ENCODE assay signal across 21 cellular contexts in genomic region chr2:218005486-218005885, GRCh38. TPM values are rescaled to one million over a fixed set of nuclear protein-coding genes. Genes with fewer than 3 reads are reported as not detected.
DNase-seq lines count a peak whose midpoint lies in the region; TF ChIP-seq lines count a peak whose summit lies in the region.
"Had no signal": no experiment of that assay in that cellular context is flagged by ENCODE, and none has a peak within 500 bp of the region (broad histone marks: within the 10 kb centered on the region; RNA-seq: fewer than 3 reads in every experiment).

No MANE protein-coding gene starts in this region.

- DNase-seq in breast epithelium (ENCODE audit: low spot score in 2 of 2) (no peak), MCF 10A (ENCODE audit: unreplicated experiment) (no peak), vagina (ENCODE audit: extremely low spot score in 2 of 2) (no peak), KG1 (lab: John Stamatoyannopoulos, UW) (no peak), NCI-H774 (lab: John Stamatoyannopoulos, UW) (no peak)
- DNase-seq in activated T-cell treated with anti-CD3 and anti-CD28 coated beads, Interleukin-2, amount 50 U/mL, for 24 hours: no peak
- DNase-seq: 8988T; activated CD4-positive, CD25-positive, alpha-beta regulatory T cell treated with anti-CD3 and anti-CD28 coated beads, Interleukin-2, amount 50 U/mL, for 72 hours; activated naive CD4-positive, alpha-beta T cell treated with anti-CD3 and anti-CD28 coated beads, Interleukin-2, amount 50 U/mL, for 16 hours; activated T-cell treated with anti-CD3 and anti-CD28 coated beads, Interleukin-2, amount 50 U/mL, for 4 hours; Kasumi-1; NCI-H1092 treated with DMSO at 0.1 percent for 48 hours; NCI-H2029; ovary; sigmoid colon; stimulated activated naive CD4-positive, alpha-beta T cell treated with Interleukin-2 at 50 U/mL for 16 hours; T1000 had no signal

- H3K9me3 Mint-ChIP-seq in MCF 10A (ENCODE audit: unreplicated experiment) (no peaks in the 10 kb centered on the region), brain (peaks cover 0 to 3% (median 0%) of the 10 kb centered on the region in 5 experiments), nephron (no peaks in the 10 kb centered on the region)
- H3K9me3 Mint-ChIP-seq in activated T-cell treated with anti-CD3 and anti-CD28 coated beads, Interleukin-2, amount 50 U/mL, for 24 hours: no peaks in the 10 kb centered on the region
- H3K9me3 Mint-ChIP-seq: activated T-cell treated with anti-CD3 and anti-CD28 coated beads, Interleukin-2, amount 50 U/mL, for 4 hours; type B pancreatic cell had no signal

- H3K36me3 Mint-ChIP-seq in MCF 10A (ENCODE audit: insufficient read depth, unreplicated experiment) (peaks cover 7% of the 10 kb centered on the region), brain (no peaks in the 10 kb centered on the region), nephron (ENCODE audit: low read depth) (no peaks in the 10 kb centered on the region)
- no peaks in the 10 kb centered on the region for H3K36me3 Mint-ChIP-seq in activated T-cell treated with anti-CD3 and anti-CD28 coated beads, Interleukin-2, amount 50 U/mL, for 24 hours (ENCODE audit: low read depth)
- H3K36me3 Mint-ChIP-seq: type B pancreatic cell had no signal

- H3K27me3 Mint-ChIP-seq in MCF 10A (ENCODE audit: insufficient read depth, unreplicated experiment) (no peaks in the 10 kb centered on the region), brain (peaks cover 8% of the 10 kb centered on the region), nephron (ENCODE audit: low read depth) (peaks cover 43% of the 10 kb centered on the region)
- H3K27me3 Mint-ChIP-seq in activated T-cell treated with anti-CD3 and anti-CD28 coated beads, Interleukin-2, amount 50 U/mL, for 24 hours: peaks cover 34% of the 10 kb centered on the region

- H3K4me1 Mint-ChIP-seq in MCF 10A (ENCODE audit: insufficient read depth, unreplicated experiment) (peaks cover 25% of the 10 kb centered on the region), brain (peaks cover 79% of the 10 kb centered on the region), nephron (peaks cover 56% of the 10 kb centered on the region)
- peaks cover 3% of the 10 kb centered on the region for H3K4me1 Mint-ChIP-seq in activated T-cell treated with anti-CD3 and anti-CD28 coated beads, Interleukin-2, amount 50 U/mL, for 24 hours (ENCODE audit: low read depth)

- CTCF ChIA-PET in MCF 10A (lab: Yijun Ruan, JAX): interaction anchor here (0.8 to 3.4 kb wide), 2 partner anchors 27 to 216 kb away, joined by 5 to 16 read pairs; no protein-coding TSS in a partner anchor

- no peak for TF ChIP-seq CTCF in breast epithelium (IDR thresholded peaks at IDR 0.05)
- no peak for TF ChIP-seq CTCF in MCF 10A (IDR thresholded peaks at IDR 0.05; ENCODE audit: unreplicated experiment)
- TF ChIP-seq CTCF in brain (conservative IDR thresholded peaks at IDR 0.05): no peak
- TF ChIP-seq CTCF in nephron (IDR thresholded peaks at IDR 0.05; ENCODE audit: unreplicated experiment in 3 of 3): no peak
- TF ChIP-seq CTCF in vagina (IDR thresholded peaks at IDR 0.05): no peak

- peaks cover 3 to 12% of the 10 kb centered on the region in 2 donors for H3K4me1 ChIP-seq in breast epithelium
- peaks cover 80% of the 10 kb centered on the region for H3K4me1 ChIP-seq in vagina

- TF ChIP-seq POLR2A in breast epithelium (IDR thresholded peaks at IDR 0.05) (no peak), vagina (IDR thresholded peaks at IDR 0.05) (no peak)

- POLR2A ChIA-PET in MCF 10A (lab: Yijun Ruan, JAX): no interaction called here

- H3K36me3 ChIP-seq in breast epithelium (no peaks in the 10 kb centered on the region), vagina (no peaks in the 10 kb centered on the region)
- H3K36me3 ChIP-seq: ovary, sigmoid colon had no signal

- H3K27me3 ChIP-seq in breast epithelium (no peaks in the 10 kb centered on the region), vagina (no peaks in the 10 kb centered on the region)
- H3K27me3 ChIP-seq: ovary had no signal

- intact Hi-C loops in breast epithelium (cut with DNase I; ENCODE audit: low total_unique reads) (no loop called here), MCF 10A (cut with micrococcal nuclease) (no loop called here), vagina (cut with DNase I) (no loop called here)

- H3K9me3 ChIP-seq in breast epithelium (no peaks in the 10 kb centered on the region), vagina (no peaks in the 10 kb centered on the region)
- H3K9me3 ChIP-seq: BLaER1 treated with 17β-estradiol and CSF1 and Interleukin-3, amounts not matched to agents 10 nM and 100 nM; ovary; sigmoid colon had no signal

- H3K4me3 ChIP-seq in breast epithelium: no peak overlapping the region
- no peak overlapping the region for H3K4me3 ChIP-seq in vagina
- H3K4me3 ChIP-seq: BLaER1 treated with 17β-estradiol and CSF1 and Interleukin-3, amounts not matched to agents 10 nM and 100 nM; ovary; sigmoid colon had no signal

- H3K27ac Mint-ChIP-seq in MCF 10A (ENCODE audit: low read depth, unreplicated experiment) (no peak overlapping the region), brain (peak overlapping the region; percentile 32 to 99 (median 42)), nephron (peak overlapping the region; percentile 11 to 99 (median 83))
- no peak overlapping the region for H3K27ac Mint-ChIP-seq in activated T-cell treated with anti-CD3 and anti-CD28 coated beads, Interleukin-2, amount 50 U/mL, for 24 hours
- H3K27ac Mint-ChIP-seq: type B pancreatic cell had no signal

- H3K4me3 Mint-ChIP-seq in MCF 10A (ENCODE audit: unreplicated experiment) (no peak overlapping the region), brain (peak overlapping the region in 1 of 5 experiments; percentile 4), nephron (peak overlapping the region in 2 of 3 experiments; percentile 11 to 22)
- H3K4me3 Mint-ChIP-seq in activated T-cell treated with anti-CD3 and anti-CD28 coated beads, Interleukin-2, amount 50 U/mL, for 24 hours: no peak overlapping the region
- H3K4me3 Mint-ChIP-seq: activated T-cell treated with anti-CD3 and anti-CD28 coated beads, Interleukin-2, amount 50 U/mL, for 4 hours; type B pancreatic cell had no signal

- H3K27ac ChIP-seq in breast epithelium (peak overlapping the region; percentile 77 to 93), vagina (peak overlapping the region; percentile 51)

- BruUV-seq in MCF 10A (replicated peaks; lab: Mats Ljungman, UMichigan): no TSS peak

RNA-seq across cellular contexts. Expression of gene TNS1, which starts 2.7 kb away (rescaled TPM):
- total RNA-seq in breast epithelium (100 to 1,000 TPM; 141 to 577 (median 154) TPM), MCF 10A (2022) (2.9 and 3.3 TPM in 2 replicates), vagina (216 TPM)
- polyA plus RNA-seq in brain (ENCODE audit: insufficient read depth, low read depth, low replicate concordance): 23.1 TPM

Comparison
In these comparisons a context has a peak if more than half of its experiments do, and no peak if none do; other contexts are left out.
1. RNA of gene TNS1, which starts 2.7 kb away (total RNA-seq): 216 TPM in vagina (single experiment) and 141 to 577 TPM in breast epithelium; 2.9 to 3.3 TPM in MCF 10A; every median in the first group is over 10 times any median in the second.
2. H3K27ac Mint-ChIP-seq: peak in brain (5 of 5) and nephron (3 of 3); none in MCF 10A (single experiment) and activated T-cell treated with anti-CD3 and anti-CD28 coated beads, Interleukin-2, amount 50 U/mL, for 24 hours (single experiment).
3. H3K4me3 Mint-ChIP-seq: peak in nephron (2 of 3); none in MCF 10A (single experiment) and activated T-cell treated with anti-CD3 and anti-CD28 coated beads, Interleukin-2, amount 50 U/mL, for 24 hours (single experiment).